Comparison of ENCODE assay signal across 22 cellular contexts in genomic region chr17:47915667-47916242, GRCh38. TPM values are rescaled to one million over a fixed set of nuclear protein-coding genes. Genes with fewer than 3 reads are reported as not detected.
DNase-seq lines count a peak whose midpoint lies in the region; ATAC-seq, FAIRE-seq and TF ChIP-seq lines count a peak whose summit lies in the region.
"Had no signal": no experiment of that assay in that cellular context is flagged by ENCODE, and none has a peak within 500 bp of the region (broad histone marks: within the 10 kb centered on the region; RNA-seq: fewer than 3 reads in every experiment).

No MANE protein-coding gene starts in this region.

- H3K9me3 Mint-ChIP-seq in CD4-positive, alpha-beta memory T cell: no peaks in the 10 kb centered on the region
- H3K9me3 Mint-ChIP-seq in brain: no peaks in the 10 kb centered on the region
- H3K9me3 Mint-ChIP-seq: activated naive CD8-positive, alpha-beta T cell treated with anti-CD3 and anti-CD28 coated beads, Interleukin-2, amount 10 ng/mL, durations not matched to agents 7 days and 5 days; IgD-negative memory B cell; naive thymus-derived CD8-positive, alpha-beta T cell had no signal

- no peaks in the 10 kb centered on the region for H3K27me3 Mint-ChIP-seq in CD4-positive, alpha-beta memory T cell
- H3K27me3 Mint-ChIP-seq in brain: peaks cover 4% of the 10 kb centered on the region
- H3K27me3 Mint-ChIP-seq: activated naive CD8-positive, alpha-beta T cell treated with anti-CD3 and anti-CD28 coated beads, Interleukin-2, amount 10 ng/mL, durations not matched to agents 7 days and 5 days; naive thymus-derived CD8-positive, alpha-beta T cell had no signal

- H3K4me1 Mint-ChIP-seq in CD4-positive, alpha-beta memory T cell: peaks cover 12 to 30% (median 17%) of the 10 kb centered on the region in 4 donors
- H3K4me1 Mint-ChIP-seq in brain: peaks cover 10% of the 10 kb centered on the region

- POLR2A ChIA-PET in CD4-positive, alpha-beta memory T cell (lab: Charles Lee; ENCODE audit: partially characterized antibody): no interaction called here

- no peak overlapping the region for H3K4me3 ChIP-seq in CD4-positive, alpha-beta memory T cell (ENCODE audit: low read length in 2 of 2)
- H3K4me3 ChIP-seq in heart left ventricle (no peak overlapping the region), prostate gland (no peak overlapping the region)
- H3K4me3 ChIP-seq: BLaER1 treated with 17β-estradiol and CSF1 and Interleukin-3, amounts not matched to agents 10 nM and 100 nM; lung; spleen had no signal

- no peak for TF ChIP-seq CTCF in brain (conservative IDR thresholded peaks at IDR 0.05)
- no peak for TF ChIP-seq CTCF in heart left ventricle (IDR thresholded peaks at IDR 0.05)
- no peak for TF ChIP-seq CTCF in prostate gland (IDR thresholded peaks at IDR 0.05)

- no peak overlapping the region for H3K27ac ChIP-seq in CD4-positive, alpha-beta memory T cell (ENCODE audit: low read depth, low read length)
- H3K27ac ChIP-seq in heart left ventricle (peak overlapping the region; percentile 35 to 74 (median 66)), prostate gland (peak overlapping the region; percentile 51 to 66)
- H3K27ac ChIP-seq: parathyroid adenoma, spleen had no signal

- H3K9me3 ChIP-seq in CD4-positive, alpha-beta memory T cell (ENCODE audit: control insufficient read depth in 1 of 2, low read length in 2 of 2): no peaks in the 10 kb centered on the region
- H3K9me3 ChIP-seq in heart left ventricle (no peaks in the 10 kb centered on the region), prostate gland (no peaks in the 10 kb centered on the region)
- H3K9me3 ChIP-seq: BLaER1 treated with 17β-estradiol and CSF1 and Interleukin-3, amounts not matched to agents 10 nM and 100 nM; spleen had no signal

- peak; percentile 24 to 68 (median 59) for ATAC-seq in heart left ventricle
- ATAC-seq: naive thymus-derived CD8-positive, alpha-beta T cell had no signal

- H3K36me3 ChIP-seq in CD4-positive, alpha-beta memory T cell (ENCODE audit: insufficient read depth, low read length): peaks cover 20% of the 10 kb centered on the region
- H3K36me3 ChIP-seq in heart left ventricle: peaks cover 0 to 32% (median 19%) of the 10 kb centered on the region in 9 donors
- H3K36me3 ChIP-seq in prostate gland: no peaks in the 10 kb centered on the region

- H3K36me3 Mint-ChIP-seq in CD4-positive, alpha-beta memory T cell: peaks cover 27 to 36% of the 10 kb centered on the region in 2 donors
- H3K36me3 Mint-ChIP-seq in brain: peaks cover 21% of the 10 kb centered on the region

- peaks cover 12% of the 10 kb centered on the region for H3K4me1 ChIP-seq in CD4-positive, alpha-beta memory T cell (ENCODE audit: insufficient read depth, low read length)
- H3K4me1 ChIP-seq in heart left ventricle (peaks cover 0 to 41% (median 21%) of the 10 kb centered on the region in 12 donors), prostate gland (replicated peaks) (no peaks in the 10 kb centered on the region)
- H3K4me1 ChIP-seq: parathyroid adenoma had no signal

- no peaks in the 10 kb centered on the region for H3K27me3 ChIP-seq in CD4-positive, alpha-beta memory T cell (ENCODE audit: insufficient read depth, low read length)
- H3K27me3 ChIP-seq in heart left ventricle (no peaks in the 10 kb centered on the region), prostate gland (replicated peaks; ENCODE audit: insufficient read depth) (no peaks in the 10 kb centered on the region)
- H3K27me3 ChIP-seq: BLaER1 treated with 17β-estradiol and CSF1 and Interleukin-3, amounts not matched to agents 10 nM and 100 nM; spleen had no signal

- H3K4me3 Mint-ChIP-seq in CD4-positive, alpha-beta memory T cell: no peak overlapping the region
- H3K4me3 Mint-ChIP-seq in brain: no peak overlapping the region
- H3K4me3 Mint-ChIP-seq: activated naive CD8-positive, alpha-beta T cell treated with anti-CD3 and anti-CD28 coated beads, Interleukin-2, amount 10 ng/mL, durations not matched to agents 7 days and 5 days; IgD-negative memory B cell; naive thymus-derived CD8-positive, alpha-beta T cell had no signal

- DNase-seq in CD4-positive, alpha-beta memory T cell: no peak
- DNase-seq in heart left ventricle (peak; percentile 52 to 77 (median 67)), prostate gland (ENCODE audit: low spot score) (peak; percentile 41), NCI-H1694 (lab: John Stamatoyannopoulos, UW) (no peak), NCI-H146 treated with DMSO at 0.1 percent for 48 hours (lab: John Stamatoyannopoulos, UW; ENCODE audit: unreplicated experiment) (no peak), GM12892 (ENCODE audit: insufficient read length) (no peak), 8988T (no peak)
- DNase-seq: activated CD4-positive, CD25-positive, alpha-beta regulatory T cell; activated CD8-positive, alpha-beta memory T cell treated with anti-CD3 and anti-CD28 coated beads for 24 hours; activated naive CD8-positive, alpha-beta T cell treated with anti-CD3 and anti-CD28 coated beads, Interleukin-2, amount 10 ng/mL, durations not matched to agents 7 days and 5 days; DMS53; effector CD4-positive, alpha-beta T cell; naive thymus-derived CD8-positive, alpha-beta T cell; NCI-H1930; spleen; stimulated activated CD4-positive, alpha-beta T cell treated with anti-CD3 and anti-CD28 coated beads, Interleukin-4, amount 100 ng/mL, for 4 hours; T1000 had no signal

- CTCF ChIA-PET in CD4-positive, alpha-beta memory T cell (lab: Charles Lee; ENCODE audit: partially characterized antibody): no interaction called here

- 42 to 55% (median 48%) methylated on average over 9 of the region's 9 CpGs for WGBS in heart left ventricle, 4 donors
- 29% methylated on average over 9 of the region's 9 CpGs for WGBS in prostate gland

- intact Hi-C loops in CD4-positive, alpha-beta memory T cell (cut with micrococcal nuclease): no loop called here
- intact Hi-C loops in heart left ventricle (cut with DNase I): no loop called here
- intact Hi-C loops in prostate gland (cut with DNase I): no loop called here

- no peak for FAIRE-seq in GM12892 (lab: Jason Lieb, UNC)

- H3K27ac Mint-ChIP-seq in CD4-positive, alpha-beta memory T cell: peak overlapping the region in 5 of 7 donors; percentile 22 to 75 (median 23)
- peak overlapping the region in 4 of 5 experiments; percentile 45 to 86 (median 54) for H3K27ac Mint-ChIP-seq in brain
- H3K27ac Mint-ChIP-seq: activated naive CD8-positive, alpha-beta T cell treated with anti-CD3 and anti-CD28 coated beads, Interleukin-2, amount 10 ng/mL, durations not matched to agents 7 days and 5 days had no signal

- TF ChIP-seq POLR2A in heart left ventricle (IDR thresholded peaks at IDR 0.05) (no peak), prostate gland (IDR thresholded peaks at IDR 0.05) (no peak), GM12892 (IDR thresholded peaks at IDR 0.05; ENCODE audit: low read depth, low read length) (no peak)

RNA-seq across cellular contexts. Expression of gene SP2, which starts 19.7 kb away (rescaled TPM):
- 10 to 100 TPM; 39.6 to 39.9 TPM for total RNA-seq in CD4-positive, alpha-beta memory T cell
- 10 to 100 TPM in 1 of 2 donors, 1 to 10 TPM in 1; 3.0 to 17.1 TPM for polyA plus RNA-seq in CD4-positive, alpha-beta memory T cell
- 31.6 TPM for polyA plus RNA-seq in brain (ENCODE audit: insufficient read depth, low read depth, low replicate concordance)
- total RNA-seq in heart left ventricle: 10 to 100 TPM; 11.1 to 21.2 (median 16.7) TPM
- 10 to 100 TPM in 1 of 2 donors, 1 to 10 TPM in 1; 4.1 to 15.8 TPM for polyA plus RNA-seq in heart left ventricle
- total RNA-seq in prostate gland: 10 to 100 TPM; 15.2 to 15.8 TPM
- polyA plus RNA-seq in GM12892 (2012; ENCODE audit: missing spikeins): 5.5 TPM

RNA-seq across cellular contexts. Expression of gene PNPO, which starts 25.6 kb away (rescaled TPM):
- 10 to 100 TPM; 12.1 TPM for total RNA-seq in CD4-positive, alpha-beta memory T cell
- 10 to 100 TPM; 19.9 to 23.4 TPM for polyA plus RNA-seq in CD4-positive, alpha-beta memory T cell
- polyA plus RNA-seq in brain (ENCODE audit: insufficient read depth, low read depth, low replicate concordance) (24.4 TPM), heart left ventricle (10 to 100 TPM; 12.6 to 16.1 TPM)
- total RNA-seq in heart left ventricle (10 to 100 TPM; 24.2 to 45.0 (median 36.1) TPM), prostate gland (10 to 100 TPM; 37.3 to 55.2 TPM)
- polyA plus RNA-seq in GM12892 (2012; ENCODE audit: missing spikeins): 18.2 TPM

RNA-seq across cellular contexts. Expression of gene PRR15L, which starts 41.9 kb away (rescaled TPM):
- not detected for total RNA-seq in CD4-positive, alpha-beta memory T cell
- under 1 TPM in 1 of 2 donors, not detected in 1; 0.11 TPM for polyA plus RNA-seq in CD4-positive, alpha-beta memory T cell
- polyA plus RNA-seq in brain (ENCODE audit: insufficient read depth, low read depth, low replicate concordance) (30.5 TPM), heart left ventricle (under 1 TPM in 1 of 2 donors, not detected in 1; 0.04 TPM)
- total RNA-seq in heart left ventricle (1 to 10 TPM in 1 of 9 donors, not detected in 8; 2.7 TPM), prostate gland (10 to 100 TPM; 19.9 to 59.7 TPM)
- polyA plus RNA-seq in GM12892 (2012; ENCODE audit: missing spikeins): 0.17 TPM
- total RNA-seq: activated naive CD8-positive, alpha-beta T cell treated with anti-CD3 and anti-CD28 coated beads, Interleukin-2, amount 10 ng/mL, durations not matched to agents 7 days and 5 days; naive thymus-derived CD8-positive, alpha-beta T cell; spleen had no signal
- polyA plus RNA-seq: IgD-negative memory B cell had no signal

RNA-seq across cellular contexts. Expression of gene CDK5RAP3, which starts 55.2 kb away (rescaled TPM):
- 100 to 1,000 TPM; 340 to 343 TPM for total RNA-seq in CD4-positive, alpha-beta memory T cell
- polyA plus RNA-seq in CD4-positive, alpha-beta memory T cell: 10 to 100 TPM; 75.1 to 99.2 TPM
- polyA plus RNA-seq in brain (ENCODE audit: insufficient read depth, low read depth, low replicate concordance) (106 TPM), heart left ventricle (10 to 100 TPM; 53.8 to 56.6 TPM)
- total RNA-seq in heart left ventricle (10 to 100 TPM; 41.2 to 80.9 (median 53.6) TPM), prostate gland (100 to 1,000 TPM; 185 to 193 TPM)
- 167 TPM for polyA plus RNA-seq in GM12892 (2012; ENCODE audit: missing spikeins)

Comparison
In these comparisons a context has a peak if more than half of its experiments do, and no peak if none do; other contexts are left out.
1. DNase-seq: peak in heart left ventricle (5 of 5) and prostate gland (single experiment); none in CD4-positive, alpha-beta memory T cell (0 of 5), NCI-H1694 (single experiment), NCI-H146 treated with DMSO at 0.1 percent for 48 hours (single experiment), GM12892 (single experiment) and 8988T (single experiment).
2. RNA of gene PRR15L, which starts 41.9 kb away (total RNA-seq): 19.9 to 59.7 TPM in prostate gland; not detected in CD4-positive, alpha-beta memory T cell and 2.7 TPM in heart left ventricle; every median in the first group is over 4 times any median in the second.